Comparison of ENCODE assay signal across 11 cellular contexts in genomic region chr11:72135473-72135872, GRCh38. TPM values are rescaled to one million over a fixed set of nuclear protein-coding genes. Genes with fewer than 3 reads are reported as not detected.
"Had no signal": no experiment of that assay in that cellular context is flagged by ENCODE, and none has a peak within 500 bp of the region (broad histone marks: within the 10 kb centered on the region; RNA-seq: fewer than 3 reads in every experiment).

TSS of gene FOLR3 (plus strand) at chr11:72135725. CDS start at chr11:72135953, 228 bp downstream.

RNA-seq across cellular contexts. Expression of gene FOLR3, which starts in this region (rescaled TPM):
- total RNA-seq: activated CD4-positive, alpha-beta memory T cell treated with anti-CD3 and anti-CD28 coated beads, Interleukin-2, amount 10 ng/mL, durations not matched to agents 7 days and 5 days; activated CD4-positive, alpha-beta T cell treated with anti-CD3 and anti-CD28 coated beads, Interleukin-2, amount 10 ng/mL, durations not matched to agents 24 days and 14 days; activated T-cell treated with anti-CD3 and anti-CD28 coated beads, Interleukin-2, amount 50 U/mL, for 72 hours; dermis blood vessel endothelial cell; esophagus mucosa; myocyte; neural crest cell; osteocyte; T-helper 2 cell treated with Interferon-gamma antibody and Interleukin-4, amounts not matched to agents 100 ng/mL and 5 ng/mL, for 36 hours; ureter had no signal
- polyA plus RNA-seq: SK-N-SH had no signal
